Comparison of ENCODE assay signal across 26 cellular contexts in genomic region chrX:25640276-25640675, GRCh38.
"Had no signal": no experiment of that assay in that cellular context is flagged by ENCODE, and none has a peak within 500 bp of the region (broad histone marks: within the 10 kb centered on the region; RNA-seq: fewer than 3 reads in every experiment).

No MANE protein-coding gene starts in this region.

- H3K4me3 ChIP-seq: ascending aorta, esophagus muscularis mucosa, gastrocnemius medialis had no signal

- H3K9me3 ChIP-seq: ascending aorta, esophagus muscularis mucosa, gastrocnemius medialis had no signal

- DNase-seq: activated CD4-positive, alpha-beta memory T cell treated with anti-CD3 and anti-CD28 coated beads, Interleukin-2, amount 10 ng/mL, durations not matched to agents 7 days and 5 days; activated CD4-positive, alpha-beta T cell treated with anti-CD3 and anti-CD28 coated beads for 1 hour; activated CD4-positive, alpha-beta T cell treated with anti-CD3 and anti-CD28 coated beads for 4 hours; activated CD4-positive, alpha-beta T cell treated with anti-CD3 and anti-CD28 coated beads, Interleukin-2, amount 10 ng/mL, durations not matched to agents 7 days and 5 days; activated CD4-positive, alpha-beta T cell treated with anti-CD3 and anti-CD28 coated beads, Interleukin-2, amount 50 U/mL, for 4 hours; activated CD4-positive, CD25-positive, alpha-beta regulatory T cell; activated CD8-positive, alpha-beta memory T cell treated with anti-CD3 and anti-CD28 coated beads, Interleukin-2, amount 50 U/mL, for 48 hours; activated gamma-delta T cell; activated naive CD4-positive, alpha-beta T cell; activated naive CD4-positive, alpha-beta T cell treated with anti-CD3 and anti-CD28 coated beads, Interleukin-2, amount 10 ng/mL, durations not matched to agents 7 days and 5 days; activated naive CD8-positive, alpha-beta T cell treated with anti-CD3 and anti-CD28 coated beads, Interleukin-2, amount 10 ng/mL, durations not matched to agents 7 days and 5 days; activated T-cell treated with anti-CD3 and anti-CD28 coated beads for 4 hours; activated T-cell treated with anti-CD3 and anti-CD28 coated beads, Interleukin-2, amount 50 U/mL, for 24 hours; activated T-cell treated with anti-CD3 and anti-CD28 coated beads, Interleukin-2, amount 50 U/mL, for 72 hours; brain microvascular endothelial cell; cortex of kidney; effector CD8-positive, alpha-beta T cell; erythroblast; foreskin keratinocyte; gastrocnemius medialis; head of caudate nucleus; T-helper 1 cell; T-helper 17 cell; T1000 had no signal

- H3K27ac ChIP-seq: ascending aorta, brain microvascular endothelial cell, esophagus muscularis mucosa, foreskin keratinocyte, gastrocnemius medialis had no signal

- H3K36me3 ChIP-seq: ascending aorta, brain microvascular endothelial cell, esophagus muscularis mucosa, gastrocnemius medialis had no signal

- H3K4me1 ChIP-seq: ascending aorta, esophagus muscularis mucosa, foreskin keratinocyte, gastrocnemius medialis had no signal
